In genomic region chr22:40043793-40044101, GRCh38 we compare ENCODE assay signal across 8 cellular contexts. TPM values are rescaled to one million over a fixed set of nuclear protein-coding genes. Genes with fewer than 3 reads are reported as not detected.
DNase-seq lines count a peak whose midpoint lies in the region; ATAC-seq and TF ChIP-seq lines count a peak whose summit lies in the region.

No MANE protein-coding gene starts in this region.

- peak overlapping the region; percentile 90 for H3K9ac ChIP-seq in skeletal muscle satellite cell (ENCODE audit: low read depth, low read length)

- H3K36me3 ChIP-seq in H7 (replicated peaks; ENCODE audit: control insufficient read depth, insufficient read depth, low read length): no peaks in the 10 kb centered on the region
- no peaks in the 10 kb centered on the region for H3K36me3 ChIP-seq in skeletal muscle satellite cell (ENCODE audit: insufficient read depth, low read length)

- no peaks in the 10 kb centered on the region for H3K9me3 ChIP-seq in skeletal muscle satellite cell (replicated peaks; ENCODE audit: low read length)

- DNase-seq in H7: no peak
- no peak for DNase-seq in foreskin keratinocyte
- no peak for DNase-seq in KG1 (lab: John Stamatoyannopoulos, UW)
- no peak for DNase-seq in COR-L47 (lab: John Stamatoyannopoulos, UW)
- no peak for DNase-seq in SW480 (ENCODE audit: low spot score)

- TF ChIP-seq CTCF in WI38 (IDR thresholded peaks at IDR 0.05; ENCODE audit: low read depth, low read length) (no peak), foreskin keratinocyte (conservative IDR thresholded peaks at IDR 0.05) (no peak)

- peak overlapping the region; percentile 49 for H3K27ac ChIP-seq in foreskin keratinocyte

- H3K4me1 ChIP-seq in foreskin keratinocyte (peaks cover 17% of the 10 kb centered on the region), skeletal muscle satellite cell (ENCODE audit: control insufficient read depth, insufficient read depth, low read length) (peaks cover 13% of the 10 kb centered on the region)

- H3K27me3 ChIP-seq in H7 (ENCODE audit: control insufficient read depth, insufficient read depth, low read length) (peaks cover 2% of the 10 kb centered on the region; the same call in 1 of the 2 replicates), foreskin keratinocyte (peaks cover 6% of the 10 kb centered on the region), skeletal muscle satellite cell (ENCODE audit: control insufficient read depth, insufficient read depth, low read length) (peaks cover 24% of the 10 kb centered on the region)

- H3K4me3 ChIP-seq in H7 (ENCODE audit: insufficient read depth, low read depth, low read length) (peak overlapping the region; percentile 83), WI38 (ENCODE audit: low read depth, low read length) (peak overlapping the region; percentile 83), skeletal muscle satellite cell (ENCODE audit: low read length) (peak overlapping the region; percentile 87)

- ATAC-seq in foreskin keratinocyte: no peak
- no peak for ATAC-seq in GM18868 (IDR thresholded peaks at IDR 0.05; ENCODE audit: unreplicated experiment)

- peak overlapping the region; percentile 88 for H3K4me2 ChIP-seq in skeletal muscle satellite cell (ENCODE audit: low read length)

RNA-seq across cellular contexts. Expression of gene FAM83F, which starts 49.0 kb away (rescaled TPM):
- total RNA-seq in H7 (2014; rRNA removed; shearing (Covaris generic)): 28.1 and 34.4 TPM in 2 replicates
- 24.8 and 25.9 TPM in 2 replicates for total RNA-seq in foreskin keratinocyte
- 23.3 TPM in 2 replicates for polyA plus RNA-seq in foreskin keratinocyte
- not detected in 2 replicates for total RNA-seq in skeletal muscle satellite cell (2012; rRNA removed)
